1 cellular context compared by ENCODE assay signal in the genomic region with DNA sequence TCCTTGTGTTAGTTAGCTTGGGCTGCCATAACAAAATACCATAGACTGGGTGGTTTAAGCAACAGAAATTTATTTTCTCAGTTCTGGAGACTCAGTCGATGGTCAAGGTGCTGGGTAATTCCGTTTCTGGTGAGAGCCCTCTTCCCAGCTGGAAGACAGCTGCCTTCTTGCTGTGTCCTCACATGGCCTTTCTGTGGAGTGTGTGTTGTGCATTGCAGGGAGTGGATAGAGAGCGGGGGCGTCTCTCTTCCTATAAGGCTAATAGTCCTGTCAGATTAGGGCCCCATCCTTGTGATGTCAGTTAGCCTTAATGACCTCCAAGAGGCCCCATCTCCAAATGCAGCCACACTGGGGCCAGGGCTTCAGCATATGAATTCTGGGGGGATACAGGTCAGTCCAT.
TF ChIP-seq lines count a peak whose summit lies in the region.

No MANE protein-coding gene starts in this region.

TF ChIP-seq in SK-N-SH, 30 proteins besides CTCF, POLR2A, EP300 and RAD21:
- TF ChIP-seq, protein P1, sequence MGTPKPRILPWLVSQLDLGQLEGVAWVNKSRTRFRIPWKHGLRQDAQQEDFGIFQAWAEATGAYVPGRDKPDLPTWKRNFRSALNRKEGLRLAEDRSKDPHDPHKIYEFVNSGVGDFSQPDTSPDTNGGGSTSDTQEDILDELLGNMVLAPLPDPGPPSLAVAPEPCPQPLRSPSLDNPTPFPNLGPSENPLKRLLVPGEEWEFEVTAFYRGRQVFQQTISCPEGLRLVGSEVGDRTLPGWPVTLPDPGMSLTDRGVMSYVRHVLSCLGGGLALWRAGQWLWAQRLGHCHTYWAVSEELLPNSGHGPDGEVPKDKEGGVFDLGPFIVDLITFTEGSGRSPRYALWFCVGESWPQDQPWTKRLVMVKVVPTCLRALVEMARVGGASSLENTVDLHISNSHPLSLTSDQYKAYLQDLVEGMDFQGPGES (IDR thresholded peaks at IDR 0.05; ENCODE audit: low read depth, low read length) = no peak
- TF ChIP-seq MEF2A (IDR thresholded peaks at IDR 0.05; ENCODE audit: borderline replicate concordance, low read depth) (no peak), NFIC (IDR thresholded peaks at IDR 0.05; ENCODE audit: borderline replicate concordance) (no peak), FOSL2 (IDR thresholded peaks at IDR 0.05; ENCODE audit: borderline replicate concordance, low read depth) (no peak), GATA2 (CRISPR knock-in tag; IDR thresholded peaks at IDR 0.05) (no peak), POLR2AphosphoS5 (IDR thresholded peaks at IDR 0.05; ENCODE audit: low read depth, low read length) (no peak), FOXM1 (IDR thresholded peaks at IDR 0.05; ENCODE audit: low read depth) (no peak), JUND (IDR thresholded peaks at IDR 0.05) (no peak), CHD2 (IDR thresholded peaks at IDR 0.05; ENCODE audit: low read length, partially characterized antibody) (no peak), ELF1 (IDR thresholded peaks at IDR 0.05) (no peak)
- TF ChIP-seq, protein P2, sequence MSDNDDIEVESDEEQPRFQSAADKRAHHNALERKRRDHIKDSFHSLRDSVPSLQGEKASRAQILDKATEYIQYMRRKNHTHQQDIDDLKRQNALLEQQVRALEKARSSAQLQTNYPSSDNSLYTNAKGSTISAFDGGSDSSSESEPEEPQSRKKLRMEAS (IDR thresholded peaks at IDR 0.05; ENCODE audit: low read depth) = no peak
- TF ChIP-seq, protein P3, sequence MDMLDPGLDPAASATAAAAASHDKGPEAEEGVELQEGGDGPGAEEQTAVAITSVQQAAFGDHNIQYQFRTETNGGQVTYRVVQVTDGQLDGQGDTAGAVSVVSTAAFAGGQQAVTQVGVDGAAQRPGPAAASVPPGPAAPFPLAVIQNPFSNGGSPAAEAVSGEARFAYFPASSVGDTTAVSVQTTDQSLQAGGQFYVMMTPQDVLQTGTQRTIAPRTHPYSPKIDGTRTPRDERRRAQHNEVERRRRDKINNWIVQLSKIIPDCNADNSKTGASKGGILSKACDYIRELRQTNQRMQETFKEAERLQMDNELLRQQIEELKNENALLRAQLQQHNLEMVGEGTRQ (IDR thresholded peaks at IDR 0.05; ENCODE audit: borderline replicate concordance, low read depth, low read length) = no peak
